Comparison of ENCODE assay signal across 8 cellular contexts in the genomic region with DNA sequence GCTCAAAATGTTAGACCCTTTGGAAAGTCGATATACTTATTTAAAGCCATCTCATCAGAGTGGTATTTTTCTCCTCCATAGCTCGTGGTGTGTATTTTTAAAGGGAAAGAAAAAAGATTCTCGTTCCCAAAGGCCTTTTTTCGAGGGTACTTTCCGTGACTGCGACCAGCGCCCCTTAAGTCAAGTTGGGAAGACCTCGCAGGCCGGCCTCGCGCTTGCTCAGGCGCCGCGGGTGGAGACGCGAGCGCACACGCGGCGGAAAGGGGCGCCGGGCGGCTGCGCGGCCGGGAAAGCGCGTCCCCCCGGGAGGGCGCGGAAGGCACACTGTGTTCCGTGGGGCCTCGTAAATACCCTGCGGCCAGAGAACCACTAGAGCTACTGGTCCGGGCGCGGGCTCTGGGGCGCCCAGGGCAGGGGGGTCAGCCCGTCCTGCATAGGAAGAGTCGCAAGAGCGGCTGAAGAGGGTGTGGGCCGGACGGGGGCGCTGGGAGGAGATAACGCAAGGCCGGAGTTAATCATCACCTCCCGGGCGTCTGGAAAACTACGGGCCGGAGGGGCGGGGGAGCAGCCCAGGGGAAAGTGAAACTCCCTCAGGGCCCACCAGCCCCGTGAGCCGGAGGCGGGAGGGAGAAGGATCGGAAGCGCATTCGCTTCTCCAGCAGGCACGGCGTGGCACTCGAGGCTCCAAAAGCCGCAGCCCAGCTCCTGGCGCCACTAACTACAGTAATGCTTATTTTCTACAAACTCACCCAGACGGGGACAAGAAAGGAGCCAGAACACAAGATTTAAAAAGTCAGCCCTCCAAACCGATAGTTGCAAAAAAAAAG. TPM values are rescaled to one million over a fixed set of nuclear protein-coding genes. Genes with fewer than 3 reads are reported as not detected.
DNase-seq lines count a peak whose midpoint lies in the region; ATAC-seq and TF ChIP-seq lines count a peak whose summit lies in the region.

No MANE protein-coding gene starts in this region.

- H3K9me3 ChIP-seq in hepatocyte (ENCODE audit: low read depth) (no peaks in the 10 kb centered on the region), aorta (ENCODE audit: control insufficient read depth, low read length) (no peaks in the 10 kb centered on the region)

- peaks cover 74% of the 10 kb centered on the region for H3K79me2 ChIP-seq in hepatocyte

- H4K20me1 ChIP-seq in hepatocyte (ENCODE audit: insufficient read depth, poor library complexity, severe bottlenecking) = peaks cover 41% of the 10 kb centered on the region

- no peaks in the 10 kb centered on the region for H3K36me3 ChIP-seq in hepatocyte (replicated peaks; ENCODE audit: insufficient read depth, low read depth)
- H3K36me3 ChIP-seq in aorta (ENCODE audit: control insufficient read depth in 1 of 2, insufficient read depth in 2 of 2, low read length in 1 of 2) = no peaks in the 10 kb centered on the region

- peaks cover 48% of the 10 kb centered on the region for H3K4me1 ChIP-seq in hepatocyte (ENCODE audit: insufficient read depth)
- H3K4me1 ChIP-seq in aorta (ENCODE audit: control insufficient read depth in 1 of 2, insufficient read depth in 2 of 2, low read length in 2 of 2) = peaks cover 1 to 7% of the 10 kb centered on the region in 2 donors

- TF ChIP-seq CTCF in GM12874 (IDR thresholded peaks at IDR 0.05; ENCODE audit: insufficient read depth, low read depth, low read length) (peak; percentile 37), hepatocyte (IDR thresholded peaks at IDR 0.05; ENCODE audit: poor library complexity) (peak; percentile 36)

- 1% methylated on average over 57 of the region's 64 CpGs for WGBS in hepatocyte (ENCODE audit: low lambda C conversion rate, missing lambda C conversion rate)
- WGBS in aorta, 2 donors = 0% methylated on average over 56 to 64 of the region's 64 CpGs

- no peaks in the 10 kb centered on the region for H3K9me2 ChIP-seq in hepatocyte (replicated peaks; ENCODE audit: insufficient read depth)

- H3K27ac ChIP-seq in hepatocyte (peak overlapping the region; percentile 100), aorta (ENCODE audit: low read depth in 1 of 2, low read length in 2 of 2) (peak overlapping the region; percentile 94 to 96)

- ATAC-seq in HG02642 (IDR thresholded peaks at IDR 0.05; ENCODE audit: poor library complexity, unreplicated experiment) = peak; percentile 45
- ATAC-seq in aorta (ENCODE audit: low FRiP score) = peak; percentile 77

- H3K4me3 ChIP-seq in hepatocyte = peak overlapping the region; percentile 70
- H3K4me3 ChIP-seq in aorta (ENCODE audit: low read length in 2 of 2) = peak overlapping the region; percentile 36 to 97

- H3K27me3 ChIP-seq in hepatocyte (no peaks in the 10 kb centered on the region), aorta (ENCODE audit: control insufficient read depth in 1 of 2, insufficient read depth in 2 of 2, low read length in 1 of 2) (no peaks in the 10 kb centered on the region)

- intact Hi-C loops in aorta (cut with DNase I) = loop anchor here (5.0 to 10.0 kb wide), 6 partner anchors 72 to 138 kb away; partner anchors contain the start of genes KBTBD7 (in 2 of the 2) and KBTBD6 (in 1 of the 2)

- H2AFZ ChIP-seq in hepatocyte = peak overlapping the region; percentile 59

- peak; percentile 58 for DNase-seq in NCI-H1436 (lab: John Stamatoyannopoulos, UW)
- peak; percentile 38 to 70 (median 65) for DNase-seq in T-helper 2 cell
- DNase-seq in anterior cingulate cortex (lab: John Stamatoyannopoulos, UW) = peak in 57 of 58 donors; percentile 36 to 93 (median 78)
- peak; percentile 95 for DNase-seq in hepatocyte (ENCODE audit: low spot score)
- DNase-seq in renal cortical epithelial cell (ENCODE audit: low read depth) = peak; percentile 76
- peak; percentile 91 to 94 for DNase-seq in aorta

- H3K4me2 ChIP-seq in hepatocyte = peak overlapping the region; percentile 85

RNA-seq across cellular contexts. Expression of gene WBP4, which starts 1.2 kb away (rescaled TPM):
- total RNA-seq in hepatocyte (6.1 and 8.4 TPM in 2 replicates), renal cortical epithelial cell (16.4 and 17.4 TPM in 2 replicates), aorta (10 to 100 TPM; 11.2 to 14.3 TPM)
- polyA plus RNA-seq in hepatocyte (8.4 and 11.3 TPM in 2 replicates), aorta (10 to 100 TPM in 1 of 2 donors, 1 to 10 TPM in 1; 9.9 to 17.9 TPM)

RNA-seq across cellular contexts. Expression of gene ELF1, which starts 41.0 kb away (rescaled TPM):
- total RNA-seq in hepatocyte (91.1 and 94.6 TPM in 2 replicates), renal cortical epithelial cell (75.2 and 122 TPM in 2 replicates), aorta (10 to 100 TPM; 71.6 to 77.0 TPM)
- polyA plus RNA-seq in hepatocyte (39.4 and 44.4 TPM in 2 replicates), aorta (10 to 100 TPM; 23.0 to 23.7 TPM)

Comparison
In these comparisons a context has a peak if more than half of its experiments do, and no peak if none do; other contexts are left out.
1. Peak in every context shown above with its lines: DNase-seq, ATAC-seq, H3K4me3 ChIP-seq and H3K27ac ChIP-seq.